Comparison of ENCODE assay signal across 1 cellular context in genomic region chr15:73803806-73804205, GRCh38.
TF ChIP-seq lines count a peak whose summit lies in the region.

No MANE protein-coding gene starts in this region.

TF ChIP-seq in H1, 55 proteins besides CTCF, POLR2A, EP300 and RAD21:
- TF ChIP-seq ZNF274 (IDR thresholded peaks at IDR 0.05; ENCODE audit: borderline replicate concordance, extremely low read depth, low read length): no peak
- TF ChIP-seq RNF2 (IDR thresholded peaks at IDR 0.05; ENCODE audit: borderline replicate concordance, low read depth, low read length, missing control alignments, poor library complexity, severe bottlenecking): no peak
- no peak for TF ChIP-seq NRF1 (IDR thresholded peaks at IDR 0.05; ENCODE audit: low read depth, low read length)
- TF ChIP-seq RFX5 (IDR thresholded peaks at IDR 0.05; ENCODE audit: borderline replicate concordance, low read depth, low read length): no peak
- no peak for TF ChIP-seq BRCA1 (IDR thresholded peaks at IDR 0.05; ENCODE audit: low read depth, low read length)
- TF ChIP-seq GTF2F1 (IDR thresholded peaks at IDR 0.05; ENCODE audit: borderline replicate concordance, low read depth, low read length): no peak
- TF ChIP-seq TAF7 (optimal IDR thresholded peaks at IDR 0.05; ENCODE audit: borderline replicate concordance, low read depth, low read length): no peak
- TF ChIP-seq TAF1 (IDR thresholded peaks at IDR 0.05; ENCODE audit: low read depth, low read length): no peak
- no peak for TF ChIP-seq BCL11A (IDR thresholded peaks at IDR 0.05; ENCODE audit: low read depth in 2 of 2, low read length in 2 of 2)
- TF ChIP-seq, protein P1, sequence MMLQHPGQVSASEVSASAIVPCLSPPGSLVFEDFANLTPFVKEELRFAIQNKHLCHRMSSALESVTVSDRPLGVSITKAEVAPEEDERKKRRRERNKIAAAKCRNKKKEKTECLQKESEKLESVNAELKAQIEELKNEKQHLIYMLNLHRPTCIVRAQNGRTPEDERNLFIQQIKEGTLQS (IDR thresholded peaks at IDR 0.05; ENCODE audit: insufficient read depth, low read depth, low read length): no peak
- TF ChIP-seq SUZ12 (IDR thresholded peaks at IDR 0.05; ENCODE audit: low read length): no peak
- TF ChIP-seq HDAC2 (IDR thresholded peaks at IDR 0.05; ENCODE audit: borderline replicate concordance in 1 of 2, low read depth in 2 of 2, low read length in 2 of 2): no peak
TF ChIP-seq in H1: peak in this region for 0.
